12 cellular contexts compared by ENCODE assay signal in the genomic region with DNA sequence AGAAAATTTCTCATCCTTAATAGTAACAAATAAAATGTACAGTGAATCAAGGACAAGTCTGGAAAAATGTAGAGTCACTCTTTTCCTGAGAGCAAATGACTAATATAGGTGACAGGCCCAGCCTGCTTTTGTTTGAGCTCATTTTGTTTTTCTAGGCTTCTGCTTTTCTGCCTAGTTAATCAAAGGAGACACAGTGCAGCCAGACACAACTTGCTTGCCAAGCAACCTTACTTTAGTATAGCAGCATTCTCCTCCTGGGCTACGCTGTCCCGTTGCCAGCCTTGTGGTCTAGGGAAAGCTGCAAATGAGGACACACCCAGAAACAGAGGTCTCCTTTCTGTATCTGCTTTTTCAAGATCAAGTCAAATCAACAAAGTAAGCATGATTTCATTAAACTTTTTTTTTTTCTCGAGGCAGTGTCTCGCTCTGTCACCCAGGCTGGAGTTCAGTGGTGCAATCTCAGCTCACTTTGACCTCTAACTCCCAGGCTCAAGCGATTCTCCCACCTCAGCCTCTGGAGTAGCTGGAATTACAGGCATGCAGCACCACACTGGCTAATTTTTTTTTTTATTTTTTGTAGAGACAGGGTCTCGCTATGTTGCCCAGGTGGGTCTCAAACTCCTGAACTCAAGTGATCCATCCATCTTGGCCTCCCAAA. TPM values are rescaled to one million over a fixed set of nuclear protein-coding genes. Genes with fewer than 3 reads are reported as not detected.
DNase-seq lines count a peak whose midpoint lies in the region; ATAC-seq, FAIRE-seq and TF ChIP-seq lines count a peak whose summit lies in the region.
"Had no signal": no experiment of that assay in that cellular context is flagged by ENCODE, and none has a peak within 500 bp of the region (broad histone marks: within the 10 kb centered on the region; RNA-seq: fewer than 3 reads in every experiment).

No MANE protein-coding gene starts in this region.

- H3F3A ChIP-seq in GM23338 (replicated peaks; ENCODE audit: low read depth) = no peaks in the 10 kb centered on the region

- H3K79me2 ChIP-seq in GM23338 (replicated peaks; ENCODE audit: insufficient read depth) = no peaks in the 10 kb centered on the region
- H3K79me2 ChIP-seq: parathyroid adenoma had no signal

- no peaks in the 10 kb centered on the region for H4K20me1 ChIP-seq in GM23338 (replicated peaks; ENCODE audit: insufficient read depth)

- H3K36me3 ChIP-seq in bronchial epithelial cell (ENCODE audit: control insufficient read depth, insufficient read depth, low read length) = no peaks in the 10 kb centered on the region
- no peaks in the 10 kb centered on the region for H3K36me3 ChIP-seq in skeletal muscle satellite cell (ENCODE audit: insufficient read depth, low read length)
- no peaks in the 10 kb centered on the region; the same call in 1 of the 2 replicates for H3K36me3 ChIP-seq in GM23338 (ENCODE audit: insufficient read depth)

- no peaks in the 10 kb centered on the region for H3K4me1 Mint-ChIP-seq in activated naive CD8-positive, alpha-beta T cell treated with anti-CD3 and anti-CD28 coated beads, Interleukin-2, amount 50 U/mL, for 24 hours
- no peaks in the 10 kb centered on the region; the same call in 2 of the 3 replicates for H3K4me1 Mint-ChIP-seq in GM23338
- H3K4me1 Mint-ChIP-seq: WTC11 had no signal

- no peaks in the 10 kb centered on the region for H3K9me2 ChIP-seq in GM23338 (ENCODE audit: insufficient read depth)

- H3K27ac ChIP-seq in GM23338 (ENCODE audit: low read depth) = no peak overlapping the region
- H3K27ac ChIP-seq: parathyroid adenoma had no signal

- H3K4me3 ChIP-seq in bronchial epithelial cell (ENCODE audit: low read depth, low read length) = no peak overlapping the region
- no peak overlapping the region for H3K4me3 ChIP-seq in skeletal muscle satellite cell (ENCODE audit: low read length)
- H3K4me3 ChIP-seq in GM23338 = no peak overlapping the region

- DNase-seq in HUDEP-2 (lab: John Stamatoyannopoulos, UW; ENCODE audit: unreplicated experiment in 76 of 76) = peak in 73 of 76 experiments; percentile 37 to 96 (median 84)
- peak; percentile 64 for DNase-seq in bronchial epithelial cell (ENCODE audit: low read depth)
- DNase-seq in hippocampal formation (lab: John Stamatoyannopoulos, UW) = peak; percentile 9 to 45
- no peak for DNase-seq in activated naive CD8-positive, alpha-beta T cell treated with anti-CD3 and anti-CD28 coated beads, Interleukin-2, amount 50 U/mL, for 24 hours
- no peak for DNase-seq in GM23338 (ENCODE audit: low spot score)
- DNase-seq: activated naive CD4-positive, alpha-beta T cell treated with anti-CD3 and anti-CD28 coated beads for 36 hours; DMS79 treated with DMSO at 0.1 percent for 48 hours had no signal

- ATAC-seq in activated naive CD8-positive, alpha-beta T cell treated with anti-CD3 and anti-CD28 coated beads, Interleukin-2, amount 50 U/mL, for 24 hours = no peak
- no peak for ATAC-seq in GM23338
- ATAC-seq in HG02840 (IDR thresholded peaks at IDR 0.05; ENCODE audit: low FRiP score, unreplicated experiment) = no peak
- no peak for ATAC-seq in GM21367 (IDR thresholded peaks at IDR 0.05; ENCODE audit: unreplicated experiment)
- ATAC-seq: WTC11 had no signal

- no peaks in the 10 kb centered on the region for H3K9me3 Mint-ChIP-seq in activated naive CD8-positive, alpha-beta T cell treated with anti-CD3 and anti-CD28 coated beads, Interleukin-2, amount 50 U/mL, for 24 hours
- H3K9me3 Mint-ChIP-seq in GM23338 = no peaks in the 10 kb centered on the region
- H3K9me3 Mint-ChIP-seq: activated naive CD4-positive, alpha-beta T cell treated with anti-CD3 and anti-CD28 coated beads for 36 hours; WTC11 had no signal

- H3K9me3 ChIP-seq in skeletal muscle satellite cell (replicated peaks; ENCODE audit: low read length) = no peaks in the 10 kb centered on the region

- no peak for TF ChIP-seq CTCF in bronchial epithelial cell (IDR thresholded peaks at IDR 0.05; ENCODE audit: insufficient read depth, low read length, severe bottlenecking)
- TF ChIP-seq CTCF in GM23338 (conservative IDR thresholded peaks at IDR 0.05; ENCODE audit: low read depth in 2 of 2) = no peak

- H3K4me2 ChIP-seq in skeletal muscle satellite cell (ENCODE audit: low read length) (peak overlapping the region; percentile 0), GM23338 (no peak overlapping the region)

- H3K4me1 ChIP-seq in skeletal muscle satellite cell (ENCODE audit: control insufficient read depth, insufficient read depth, low read length) = peaks cover 15% of the 10 kb centered on the region
- H3K4me1 ChIP-seq in GM23338 (ENCODE audit: insufficient read depth) = no peaks in the 10 kb centered on the region
- H3K4me1 ChIP-seq: parathyroid adenoma had no signal

- H3K36me3 Mint-ChIP-seq in activated naive CD8-positive, alpha-beta T cell treated with anti-CD3 and anti-CD28 coated beads, Interleukin-2, amount 50 U/mL, for 24 hours (ENCODE audit: low read depth) = peaks cover 4% of the 10 kb centered on the region
- peaks cover 3% of the 10 kb centered on the region; the same call in 2 of the 3 replicates for H3K36me3 Mint-ChIP-seq in GM23338 (ENCODE audit: low read depth)

- no peak for FAIRE-seq in bronchial epithelial cell (lab: Jason Lieb, UNC)

- no peak overlapping the region for H3K27ac Mint-ChIP-seq in activated naive CD8-positive, alpha-beta T cell treated with anti-CD3 and anti-CD28 coated beads, Interleukin-2, amount 50 U/mL, for 24 hours
- H3K27ac Mint-ChIP-seq in GM23338 = no peak overlapping the region
- H3K27ac Mint-ChIP-seq: activated naive CD4-positive, alpha-beta T cell treated with anti-CD3 and anti-CD28 coated beads for 36 hours; WTC11 had no signal

- H2AFZ ChIP-seq in GM23338 = no peak overlapping the region
- H2AFZ ChIP-seq: parathyroid adenoma had no signal

- H3K4me3 Mint-ChIP-seq in activated naive CD8-positive, alpha-beta T cell treated with anti-CD3 and anti-CD28 coated beads, Interleukin-2, amount 50 U/mL, for 24 hours = no peak overlapping the region
- no peak overlapping the region for H3K4me3 Mint-ChIP-seq in GM23338
- H3K4me3 Mint-ChIP-seq: activated naive CD4-positive, alpha-beta T cell treated with anti-CD3 and anti-CD28 coated beads for 36 hours; WTC11 had no signal

- H3K27me3 ChIP-seq in bronchial epithelial cell (ENCODE audit: control insufficient read depth, insufficient read depth, low read length) (no peaks in the 10 kb centered on the region), skeletal muscle satellite cell (ENCODE audit: control insufficient read depth, insufficient read depth, low read length) (no peaks in the 10 kb centered on the region), GM23338 (ENCODE audit: insufficient read depth) (no peaks in the 10 kb centered on the region)

- no peak overlapping the region for H3K9ac ChIP-seq in skeletal muscle satellite cell (ENCODE audit: low read depth, low read length)
- H3K9ac ChIP-seq: parathyroid adenoma had no signal

- H3K27me3 Mint-ChIP-seq in activated naive CD8-positive, alpha-beta T cell treated with anti-CD3 and anti-CD28 coated beads, Interleukin-2, amount 50 U/mL, for 24 hours = no peaks in the 10 kb centered on the region
- H3K27me3 Mint-ChIP-seq in GM23338 (ENCODE audit: insufficient read depth, low read depth, poor library complexity) = peaks cover 4% of the 10 kb centered on the region

TF ChIP-seq in GM23338, 12 proteins besides CTCF, POLR2A, EP300 and RAD21 (continues in another document):
- TF ChIP-seq CREB1 (CRISPR knock-in tag; IDR thresholded peaks at IDR 0.05; ENCODE audit: low read depth) (no peak), EZH2 (IDR thresholded peaks at IDR 0.05; ENCODE audit: low read depth, unreplicated experiment) (no peak), POLR2AphosphoS5 (IDR thresholded peaks at IDR 0.05; ENCODE audit: low read depth) (no peak), STAT1 (IDR thresholded peaks at IDR 0.05; ENCODE audit: unreplicated experiment) (no peak), EZH2phosphoT487 (IDR thresholded peaks at IDR 0.05; ENCODE audit: unreplicated experiment) (no peak)

RNA-seq across cellular contexts. Expression of a gene that starts 17.2 kb away (rescaled TPM):
- total RNA-seq in bronchial epithelial cell = 1.1 and 1.8 TPM in 2 replicates
- total RNA-seq in skeletal muscle satellite cell (2012; rRNA removed) = 3.9 and 5.3 TPM in 2 replicates
- total RNA-seq in GM23338 (2014; rRNA removed; shearing (Covaris generic)) = 17.0 and 17.8 TPM in 2 replicates
- polyA plus RNA-seq in GM23338 (2016; fragmentation: Nextera tagmentation; extraction: Ambion mirVana) = 8.8 and 9.4 TPM in 2 replicates

Comparison
In these comparisons a context has a peak if more than half of its experiments do, and no peak if none do; other contexts are left out.
1. DNase-seq: peak in HUDEP-2 (73 of 76), bronchial epithelial cell (single experiment) and hippocampal formation (2 of 2); none in activated naive CD8-positive, alpha-beta T cell treated with anti-CD3 and anti-CD28 coated beads, Interleukin-2, amount 50 U/mL, for 24 hours (single experiment) and GM23338 (single experiment).